Comparison of ENCODE assay signal across 12 cellular contexts in the genomic region with DNA sequence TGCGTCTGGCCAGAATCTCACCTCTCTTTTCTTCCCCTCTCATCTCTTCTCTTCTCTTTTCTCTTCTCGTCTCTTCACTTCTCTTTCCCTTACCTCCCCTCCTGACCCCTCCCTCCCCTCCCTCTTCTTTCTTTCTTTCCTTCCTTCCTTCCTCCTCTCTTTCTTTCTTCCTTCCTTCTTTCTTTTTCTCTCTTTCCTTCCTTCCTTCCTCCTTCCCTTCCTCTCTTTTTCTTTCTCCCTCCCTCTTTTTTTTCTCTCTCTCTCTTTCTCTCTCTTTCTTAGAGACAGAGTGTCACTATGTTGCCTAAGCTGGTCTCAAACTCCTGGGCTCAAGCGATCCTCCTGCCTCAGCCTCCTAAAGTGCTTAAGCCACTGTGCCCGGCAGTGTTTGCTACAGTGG.
"Had no signal": no experiment of that assay in that cellular context is flagged by ENCODE, and none has a peak within 500 bp of the region (broad histone marks: within the 10 kb centered on the region; RNA-seq: fewer than 3 reads in every experiment).

No MANE protein-coding gene starts in this region.

- H3K9me3 Mint-ChIP-seq: activated CD8-positive, alpha-beta T cell treated with anti-CD3 and anti-CD28 coated beads for 36 hours; activated naive CD4-positive, alpha-beta T cell treated with anti-CD3 and anti-CD28 coated beads, Interleukin-2, amount 50 U/mL, for 24 hours; activated T-cell treated with anti-CD3 and anti-CD28 coated beads, Interleukin-2, amount 50 U/mL, for 24 hours; activated T-helper 1 cell treated with anti-CD3 and anti-CD28 coated beads, Interleukin-12 subunit alpha, Interleukin-12 subunit beta, Interleukin-2, Interleukin-4 antibody, amounts not matched to agents 30 ng/mL and 10 ng/mL and 1 ng/mL, durations not matched to agents 14 hours and 24 hours and 36 hours had no signal

- H3K36me3 ChIP-seq: breast epithelium, Peyer's patch, SJCRH30 had no signal

- H3K27ac Mint-ChIP-seq: activated CD4-positive, alpha-beta T cell treated with anti-CD3 and anti-CD28 coated beads for 36 hours; activated CD8-positive, alpha-beta T cell treated with anti-CD3 and anti-CD28 coated beads for 36 hours; activated naive CD4-positive, alpha-beta T cell treated with anti-CD3 and anti-CD28 coated beads, Interleukin-2, amount 50 U/mL, for 24 hours; activated T-cell treated with anti-CD3 and anti-CD28 coated beads, Interleukin-2, amount 50 U/mL, for 24 hours; activated T-helper 1 cell treated with anti-CD3 and anti-CD28 coated beads, Interleukin-12 subunit alpha, Interleukin-12 subunit beta, Interleukin-2, Interleukin-4 antibody, amounts not matched to agents 30 ng/mL and 10 ng/mL and 1 ng/mL, durations not matched to agents 14 hours and 24 hours and 36 hours had no signal

- H3K4me3 Mint-ChIP-seq: activated CD4-positive, alpha-beta T cell treated with anti-CD3 and anti-CD28 coated beads for 36 hours; activated CD8-positive, alpha-beta T cell treated with anti-CD3 and anti-CD28 coated beads for 36 hours; activated naive CD4-positive, alpha-beta T cell treated with anti-CD3 and anti-CD28 coated beads, Interleukin-2, amount 50 U/mL, for 24 hours; activated T-cell treated with anti-CD3 and anti-CD28 coated beads, Interleukin-2, amount 50 U/mL, for 24 hours; activated T-helper 1 cell treated with anti-CD3 and anti-CD28 coated beads, Interleukin-12 subunit alpha, Interleukin-12 subunit beta, Interleukin-2, Interleukin-4 antibody, amounts not matched to agents 30 ng/mL and 10 ng/mL and 1 ng/mL, durations not matched to agents 14 hours and 24 hours and 36 hours had no signal

- H3K27me3 ChIP-seq: breast epithelium, Peyer's patch, SJCRH30 had no signal

- H3K9ac ChIP-seq: SK-N-SH had no signal

- H3K4me3 ChIP-seq: breast epithelium, Peyer's patch, SJCRH30 had no signal

- DNase-seq: NCI-H1105, NCI-H1436 treated with DMSO at 0.1 percent for 48 hours had no signal

- H3K27me3 Mint-ChIP-seq: activated CD4-positive, alpha-beta T cell treated with anti-CD3 and anti-CD28 coated beads for 36 hours; activated naive CD4-positive, alpha-beta T cell treated with anti-CD3 and anti-CD28 coated beads, Interleukin-2, amount 50 U/mL, for 24 hours; activated T-cell treated with anti-CD3 and anti-CD28 coated beads, Interleukin-2, amount 50 U/mL, for 24 hours had no signal

- H3K9me2 ChIP-seq: SK-N-SH had no signal

- H3K27ac ChIP-seq: breast epithelium, Peyer's patch, SJCRH30, VCaP had no signal

- H3K4me1 ChIP-seq: breast epithelium had no signal

- H3K9me3 ChIP-seq: breast epithelium, Peyer's patch, SJCRH30, SK-N-SH had no signal

- H3K36me3 Mint-ChIP-seq: activated naive CD4-positive, alpha-beta T cell treated with anti-CD3 and anti-CD28 coated beads, Interleukin-2, amount 50 U/mL, for 24 hours had no signal

- H3K4me2 ChIP-seq: SK-N-SH had no signal
